ENCODE assay signal across 8 cellular contexts in the genomic region with DNA sequence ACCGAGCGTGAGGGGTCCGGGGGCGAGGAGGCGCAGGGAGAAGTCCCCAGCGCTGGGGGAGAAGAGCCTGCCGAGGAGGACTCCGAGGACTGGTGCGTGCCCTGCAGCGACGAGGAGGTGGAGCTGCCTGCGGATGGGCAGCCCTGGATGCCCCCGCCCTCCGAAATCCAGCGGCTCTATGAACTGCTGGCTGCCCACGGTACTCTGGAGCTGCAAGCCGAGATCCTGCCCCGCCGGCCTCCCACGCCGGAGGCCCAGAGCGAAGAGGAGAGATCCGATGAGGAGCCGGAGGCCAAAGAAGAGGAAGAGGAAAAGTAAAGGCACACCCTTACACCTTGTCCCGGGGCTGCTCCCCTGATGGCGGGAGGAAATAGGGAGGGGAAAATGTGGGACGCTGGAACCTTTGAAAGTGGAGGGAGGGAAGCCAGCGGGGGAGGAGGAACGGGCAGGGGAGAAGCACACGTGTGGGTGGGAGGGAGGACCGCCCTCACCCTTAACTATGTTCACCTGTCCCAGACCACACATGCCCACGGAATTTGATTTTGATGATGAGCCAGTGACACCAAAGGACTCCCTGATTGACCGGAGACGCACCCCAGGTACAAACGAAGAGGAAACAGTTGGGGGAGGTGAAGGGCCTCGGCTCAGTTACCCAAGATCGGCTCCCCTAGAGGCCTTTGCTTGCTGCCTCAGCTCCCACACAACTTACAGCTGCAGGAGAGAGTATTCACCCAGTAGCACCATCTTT. TPM values are rescaled to one million over a fixed set of nuclear protein-coding genes. Genes with fewer than 3 reads are reported as not detected.
DNase-seq lines count a peak whose midpoint lies in the region; ATAC-seq, FAIRE-seq and TF ChIP-seq lines count a peak whose summit lies in the region.

No MANE protein-coding gene starts in this region.

- H3F3A ChIP-seq in SK-N-SH (replicated peaks; ENCODE audit: insufficient read depth) (peaks cover 36% of the 10 kb centered on the region), smooth muscle cell (ENCODE audit: low read depth) (peaks cover 20% of the 10 kb centered on the region)

- WGBS in SK-N-SH (ENCODE audit: low lambda C conversion rate), result 1% methylated on average over 25 of the region's 37 CpGs
- under 1% methylated on average over 35 of the region's 37 CpGs for WGBS in GM12878 (ENCODE audit: insufficient coverage, insufficient replicate concordance, low lambda C conversion rate, missing lambda C conversion rate)
- 3% methylated on average over 36 of the region's 37 CpGs for WGBS in smooth muscle cell (ENCODE audit: low lambda C conversion rate)

- H3K79me2 ChIP-seq in SK-N-SH (ENCODE audit: insufficient read depth) (peaks cover 85% of the 10 kb centered on the region), GM12878 (ENCODE audit: control insufficient read depth, insufficient read depth, low read length) (peaks cover 35% of the 10 kb centered on the region), smooth muscle cell (ENCODE audit: low read depth) (peaks cover 51% of the 10 kb centered on the region)

- H3K9me3 ChIP-seq in SK-N-SH, result no peaks in the 10 kb centered on the region
- no peaks in the 10 kb centered on the region for H3K9me3 ChIP-seq in GM12878 (replicated peaks; ENCODE audit: control insufficient read depth, insufficient read depth, low read length)
- H3K9me3 ChIP-seq in smooth muscle cell (replicated peaks; ENCODE audit: low read depth), result no peaks in the 10 kb centered on the region

- H3K4me1 ChIP-seq in SK-N-SH (ENCODE audit: control insufficient read depth in 1 of 2, insufficient read depth in 2 of 2, low read depth in 1 of 2, low read length in 1 of 2), result peaks cover 26 to 59% of the 10 kb centered on the region in 2 experiments; a peak in 3 of 4 replicates
- peaks cover 17% of the 10 kb centered on the region for H3K4me1 ChIP-seq in GM12878 (ENCODE audit: control insufficient read depth, insufficient read depth, low read length)
- peaks cover 36% of the 10 kb centered on the region for H3K4me1 ChIP-seq in smooth muscle cell (ENCODE audit: low read depth)

- SMC1A ChIA-PET in GM12878 (lab: Charles Lee; ENCODE audit: uncharacterized antibody, unreplicated experiment), result interaction anchor here (0.6 to 7.8 kb wide), 9 partner anchors 9 to 155 kb away, joined by 3 to 48 read pairs (median 3); a partner anchor contains a TSS

- no peaks in the 10 kb centered on the region for H4K20me1 ChIP-seq in SK-N-SH (ENCODE audit: insufficient read depth)
- no peaks in the 10 kb centered on the region for H4K20me1 ChIP-seq in GM12878 (ENCODE audit: control insufficient read depth, insufficient read depth)
- H4K20me1 ChIP-seq in smooth muscle cell (ENCODE audit: low read depth), result no peaks in the 10 kb centered on the region

- H3K27me3 ChIP-seq in SK-N-SH (ENCODE audit: insufficient read depth) (no peaks in the 10 kb centered on the region), GM12878 (replicated peaks in 1 of 2; ENCODE audit: control insufficient read depth in 2 of 2, insufficient read depth in 2 of 2, low read length in 1 of 2) (no peaks in the 10 kb centered on the region), smooth muscle cell (ENCODE audit: low read depth) (no peaks in the 10 kb centered on the region)

- RAD21 ChIA-PET in GM12878 (lab: Charles Lee; ENCODE audit: unreplicated experiment), result interaction anchor here (0.6 to 7.9 kb wide), 10 partner anchors 10 to 613 kb away, joined by 3 to 51 read pairs (median 4); a partner anchor contains a TSS

- CTCF ChIA-PET in SK-N-SH (lab: Yijun Ruan, JAX), result interaction anchor here (0.5 to 14.0 kb wide), 13 partner anchors 9 to 236 kb away, joined by 3 to 129 read pairs (median 5); a partner anchor contains a TSS
- CTCF ChIA-PET in GM12878 (lab: Yijun Ruan, JAX), result interaction anchor here (0.7 to 8.3 kb wide), 11 partner anchors 9 to 180 kb away, joined by 3 to 99 read pairs (median 5); a partner anchor contains a TSS

- ATAC-seq in GM19438 (IDR thresholded peaks at IDR 0.05; ENCODE audit: low read depth, unreplicated experiment) (peak; percentile 23), GM12878 (peak; percentile 35), HG03520 (IDR thresholded peaks at IDR 0.05; ENCODE audit: unreplicated experiment) (no peak)

- no peaks in the 10 kb centered on the region for H3K9me2 ChIP-seq in SK-N-SH

- H2AFZ ChIP-seq in SK-N-SH (ENCODE audit: low read depth) (peak overlapping the region; percentile 89; the same call in 1 of the 2 replicates), GM12878 (ENCODE audit: control insufficient read depth, low read depth, low read length) (peak overlapping the region; percentile 97), smooth muscle cell (ENCODE audit: low read depth) (no peak overlapping the region)

- H3K27ac ChIP-seq in SK-N-SH (ENCODE audit: low read depth in 2 of 2, low read length in 1 of 2) (peak overlapping the region; percentile 64 to 94), GM12878 (ENCODE audit: control insufficient read depth, insufficient read depth) (peak overlapping the region; percentile 90), smooth muscle cell (ENCODE audit: low read depth) (peak overlapping the region; percentile 78)

- POLR2A ChIA-PET in SK-N-SH (lab: Yijun Ruan, JAX), result interaction anchor here (0.9 to 1.7 kb wide), 3 partner anchors 9 to 84 kb away, joined by 3 to 7 read pairs (median 4); a partner anchor contains a TSS
- POLR2A ChIA-PET in GM12878 (lab: Charles Lee), result interaction anchor here (0.6 to 5.5 kb wide), 9 partner anchors 9 to 236 kb away, joined by 3 to 40 read pairs (median 5); a partner anchor contains a TSS

- FAIRE-seq in GM12878 (lab: Jason Lieb, UNC), result peak; percentile 56

- TF ChIP-seq CTCF in SK-N-SH (IDR thresholded peaks at IDR 0.05) (peak; percentile 26), GM12878 (IDR thresholded peaks at IDR 0.05 in 2 of 3, conservative IDR thresholded peaks at IDR 0.05 in 1 of 3; ENCODE audit: control insufficient read depth in 2 of 3, extremely low read depth in 1 of 3, insufficient read depth in 1 of 3, low read depth in 3 of 3, low read length in 3 of 3) (peak in 2 of 3 experiments; percentile 30 to 37; a peak in 2 of 6 replicates), smooth muscle cell (IDR thresholded peaks at IDR 0.05; ENCODE audit: borderline replicate concordance, insufficient read depth, poor library complexity, severe bottlenecking) (no peak)

- H3K9ac ChIP-seq in SK-N-SH (peak overlapping the region; percentile 72), GM12878 (ENCODE audit: control insufficient read depth, insufficient read depth, low read length) (peak overlapping the region; percentile 90), smooth muscle cell (ENCODE audit: low read depth) (peak overlapping the region; percentile 56)

- BruUV-seq in GM12878 (replicated peaks; lab: Mats Ljungman, UMichigan), result no TSS peak

- in situ Hi-C loops in GM12878 (cut with MboI), result loop anchor here (5.0 kb wide), 1 partner anchor 215 kb away; no protein-coding TSS in a partner anchor

- TF ChIP-seq POLR2A in GM12878 (IDR thresholded peaks at IDR 0.05; ENCODE audit: low read depth, low read length), result no peak

- H3K4me2 ChIP-seq in SK-N-SH (peak overlapping the region; percentile 97), GM12878 (ENCODE audit: control insufficient read depth, insufficient read depth) (peak overlapping the region; percentile 89), smooth muscle cell (peak overlapping the region; percentile 90)

- H3K36me3 ChIP-seq in SK-N-SH (replicated peaks in 1 of 2; ENCODE audit: control insufficient read depth in 1 of 2, insufficient read depth in 2 of 2, low read length in 1 of 2), result peaks cover 6 to 11% of the 10 kb centered on the region in 2 experiments
- H3K36me3 ChIP-seq in GM12878 (ENCODE audit: control insufficient read depth in 2 of 2, insufficient read depth in 2 of 2, low read length in 1 of 2), result peaks cover 0 to 2% of the 10 kb centered on the region in 2 experiments; a peak in 1 of 4 replicates
- H3K36me3 ChIP-seq in smooth muscle cell (ENCODE audit: low read depth), result no peaks in the 10 kb centered on the region

- H3K4me3 ChIP-seq in SK-N-SH (ENCODE audit: low read depth in 2 of 2, low read length in 1 of 2) (peak overlapping the region; percentile 72 to 77), GM12878 (peak overlapping the region; percentile 99), smooth muscle cell (peak overlapping the region; percentile 74)

- intact Hi-C loops in GM12878 (cut with micrococcal nuclease; ENCODE audit: unreplicated experiment), result loop anchor here (1.0 to 5.0 kb wide), 3 partner anchors 9 to 205 kb away; a partner anchor contains a TSS

- TF ChIP-seq EP300 in SK-N-SH (IDR thresholded peaks at IDR 0.05; ENCODE audit: borderline replicate concordance in 1 of 2, low read depth in 1 of 2, low read length in 1 of 2), result no peak
- TF ChIP-seq EP300 in GM12878 (IDR thresholded peaks at IDR 0.05; ENCODE audit: borderline replicate concordance in 1 of 2, control insufficient read depth in 1 of 2, low read depth in 2 of 2, low read length in 2 of 2), result no peak

- TF ChIP-seq RAD21 in SK-N-SH (IDR thresholded peaks at IDR 0.05; ENCODE audit: low read length) (no peak), GM12878 (IDR thresholded peaks at IDR 0.05; ENCODE audit: insufficient read depth, low read depth, low read length) (no peak)

- DNase-seq in COLO668 (lab: John Stamatoyannopoulos, UW; ENCODE audit: unreplicated experiment), result peak; percentile 67
- peak; percentile 59 for DNase-seq in HuH-7 (ENCODE audit: low spot score)
- peak; percentile 63 for DNase-seq in SK-N-SH
- no peak for DNase-seq in GM12878 (ENCODE audit: low read depth, low spot score)
- peak; percentile 72 for DNase-seq in iPS-NIHi11 (ENCODE audit: low spot score)
- no peak for DNase-seq in smooth muscle cell (lab: John Stamatoyannopoulos, UW; ENCODE audit: unreplicated experiment)

RNA-seq across cellular contexts. Expression of a gene that starts 0.9 kb away (rescaled TPM):
- polyA plus RNA-seq in SK-N-SH (2012; rRNA removed), result 48.5 and 57.7 TPM in 2 replicates
- polyA plus RNA-seq in SK-N-SH (2012; cell fraction: cytosol; rRNA removed), result 21.6 and 26.9 TPM in 2 replicates
- polyA plus RNA-seq in SK-N-SH (2012; cell fraction: nucleus; rRNA removed), result 270 and 364 TPM in 2 replicates
- 18.3 and 23.4 TPM in 2 replicates for total RNA-seq in GM12878 (2013; cell fraction: nucleolus; rRNA removed)
- 31.5 and 33.4 TPM in 2 replicates for total RNA-seq in GM12878 (2014; rRNA removed)
- total RNA-seq in GM12878 (2014; rRNA removed; fragmentation: Illumina TruSeq; extraction: Trizol), result 15.0 and 19.6 TPM in 2 replicates
- 26.5 and 27.2 TPM in 2 replicates for total RNA-seq in GM12878 (2021)
- 8.9 TPM for polyA plus RNA-seq in GM12878 (2011; ENCODE audit: low read depth)
- 14.9 and 16.0 TPM in 2 replicates for polyA plus RNA-seq in GM12878 (2011; rRNA removed)
- polyA plus RNA-seq in GM12878 (2011; cell fraction: cytosol; rRNA removed), result 20.7 and 21.3 TPM in 2 replicates
- 10.5 and 13.7 TPM in 2 replicates for polyA plus RNA-seq in GM12878 (2011; cell fraction: nucleus; rRNA removed)
- 19.7 and 20.0 TPM in 2 replicates for polyA plus RNA-seq in GM12878 (2012)
- polyA plus RNA-seq in GM12878 (2014; fragmentation: Illumina TruSeq; extraction: Trizol), result 4.4 and 11.5 TPM in 2 replicates
- 1 to 10 TPM; 1.1 to 5.5 TPM for polyA plus RNA-seq in GM12878 (2014; fragmentation: Nextera tagmentation; extraction: Ambion mirVana)
- 29.6 and 34.5 TPM in 2 replicates for polyA plus RNA-seq in GM12878 (2014; rRNA removed)
- 10 to 100 TPM; 44.6 to 57.7 TPM for polyA plus RNA-seq in GM12878 (2016; fragmentation: Nextera tagmentation; extraction: Ambion mirVana)
- 2.5 and 5.9 TPM in 2 replicates for polyA minus RNA-seq in GM12878 (2011; rRNA and poly(A)+ RNA removed)
- polyA minus RNA-seq in GM12878 (2011; cell fraction: cytosol; rRNA and poly(A)+ RNA removed), result 5.0 and 8.2 TPM in 2 replicates
- 6.3 and 9.0 TPM in 2 replicates for polyA minus RNA-seq in GM12878 (2011; cell fraction: nucleus; rRNA and poly(A)+ RNA removed)
- 15.6 and 21.1 TPM in 2 replicates for total RNA-seq in smooth muscle cell
- polyA plus RNA-seq in smooth muscle cell, result 34.5 and 44.8 TPM in 2 replicates

RNA-seq across cellular contexts. Expression of a gene that starts 3.4 kb away (rescaled TPM):
- polyA plus RNA-seq in SK-N-SH (2012; rRNA removed) (198 and 222 TPM in 2 replicates), GM12878 (2011; rRNA removed) (26.8 and 74.2 TPM in 2 replicates), GM12878 (2014; fragmentation: Illumina TruSeq; extraction: Trizol) (18.5 and 37.3 TPM in 2 replicates), GM12878 (2014; fragmentation: Nextera tagmentation; extraction: Ambion mirVana) (1 to 10 TPM in 1 of 2 experiments, under 1 TPM in 1; 0.98 to 1.2 TPM), GM12878 (2014; rRNA removed) (46.7 and 56.9 TPM in 2 replicates), GM12878 (2016; fragmentation: Nextera tagmentation; extraction: Ambion mirVana) (10 to 100 TPM; 63.5 to 64.6 TPM), smooth muscle cell (110 and 123 TPM in 2 replicates)
- polyA plus RNA-seq in SK-N-SH (2012; cell fraction: cytosol; rRNA removed), result 70.0 and 100 TPM in 2 replicates
- polyA plus RNA-seq in SK-N-SH (2012; cell fraction: nucleus; rRNA removed), result 460 and 509 TPM in 2 replicates
- 84.4 and 84.6 TPM in 2 replicates for total RNA-seq in GM12878 (2013; cell fraction: nucleolus; rRNA removed)
- total RNA-seq in GM12878 (2014; rRNA removed) (60.2 and 67.9 TPM in 2 replicates), GM12878 (2014; rRNA removed; fragmentation: Illumina TruSeq; extraction: Trizol) (28.1 and 28.9 TPM in 2 replicates), GM12878 (2021) (62.5 and 62.7 TPM in 2 replicates), smooth muscle cell (47.5 and 57.4 TPM in 2 replicates)
- 32.9 TPM for polyA plus RNA-seq in GM12878 (2011; ENCODE audit: low read depth)
- 59.9 and 79.0 TPM in 2 replicates for polyA plus RNA-seq in GM12878 (2011; cell fraction: cytosol; rRNA removed)
- polyA plus RNA-seq in GM12878 (2011; cell fraction: nucleus; rRNA removed), result 152 and 155 TPM in 2 replicates
- 54.3 and 57.3 TPM in 2 replicates for polyA plus RNA-seq in GM12878 (2012)
- 183 and 191 TPM in 2 replicates for polyA minus RNA-seq in GM12878 (2011; rRNA and poly(A)+ RNA removed)
- polyA minus RNA-seq in GM12878 (2011; cell fraction: cytosol; rRNA and poly(A)+ RNA removed), result 59.3 and 71.4 TPM in 2 replicates
- polyA minus RNA-seq in GM12878 (2011; cell fraction: nucleus; rRNA and poly(A)+ RNA removed), result 47.4 and 71.8 TPM in 2 replicates

RNA-seq across cellular contexts. Expression of a gene that starts 4.9 kb away (rescaled TPM):
- polyA plus RNA-seq in SK-N-SH (2012; rRNA removed), result 28.1 and 29.3 TPM in 2 replicates
- 2.3 and 3.4 TPM in 2 replicates for polyA plus RNA-seq in SK-N-SH (2012; cell fraction: cytosol; rRNA removed)
- 256 and 346 TPM in 2 replicates for polyA plus RNA-seq in SK-N-SH (2012; cell fraction: nucleus; rRNA removed)
- total RNA-seq in GM12878 (2013; cell fraction: nucleolus; rRNA removed), result 3.0 and 3.8 TPM in 2 replicates
- total RNA-seq in GM12878 (2014; rRNA removed), result not detected in 2 replicates
- 0.09 TPM in 1 of 2 replicates, not detected in the other for total RNA-seq in GM12878 (2014; rRNA removed; fragmentation: Illumina TruSeq; extraction: Trizol)
- total RNA-seq in GM12878 (2021), result 0.35 and 0.49 TPM in 2 replicates
- 0.13 TPM for polyA plus RNA-seq in GM12878 (2011; ENCODE audit: low read depth)
- 0.10 and 0.12 TPM in 2 replicates for polyA plus RNA-seq in GM12878 (2011; rRNA removed)
- polyA plus RNA-seq in GM12878 (2011; cell fraction: cytosol; rRNA removed), result 0.12 and 0.13 TPM in 2 replicates
- 3.2 and 3.5 TPM in 2 replicates for polyA plus RNA-seq in GM12878 (2011; cell fraction: nucleus; rRNA removed)
- 0.63 and 0.68 TPM in 2 replicates for polyA plus RNA-seq in GM12878 (2012)
- polyA plus RNA-seq in GM12878 (2014; fragmentation: Illumina TruSeq; extraction: Trizol), result 0.16 TPM in 1 of 2 replicates, not detected in the other
- polyA plus RNA-seq in GM12878 (2014; fragmentation: Nextera tagmentation; extraction: Ambion mirVana), result not detected
- 0.12 and 0.22 TPM in 2 replicates for polyA plus RNA-seq in GM12878 (2014; rRNA removed)
- under 1 TPM; 0.08 to 0.11 TPM for polyA plus RNA-seq in GM12878 (2016; fragmentation: Nextera tagmentation; extraction: Ambion mirVana)
- 0.07 and 0.46 TPM in 2 replicates for polyA minus RNA-seq in GM12878 (2011; rRNA and poly(A)+ RNA removed)
- polyA minus RNA-seq in GM12878 (2011; cell fraction: cytosol; rRNA and poly(A)+ RNA removed), result not detected in 2 replicates
- 0.48 and 1.1 TPM in 2 replicates for polyA minus RNA-seq in GM12878 (2011; cell fraction: nucleus; rRNA and poly(A)+ RNA removed)
- total RNA-seq in smooth muscle cell, result 12.2 and 25.9 TPM in 2 replicates
- 12.2 and 20.1 TPM in 2 replicates for polyA plus RNA-seq in smooth muscle cell

RNA-seq across cellular contexts. Expression of a gene that starts 10.5 kb away (rescaled TPM):
- 117 and 163 TPM in 2 replicates for polyA plus RNA-seq in SK-N-SH (2012; rRNA removed)
- polyA plus RNA-seq in SK-N-SH (2012; cell fraction: cytosol; rRNA removed), result 77.9 and 147 TPM in 2 replicates
- 131 and 155 TPM in 2 replicates for polyA plus RNA-seq in SK-N-SH (2012; cell fraction: nucleus; rRNA removed)
- 33.0 and 41.7 TPM in 2 replicates for total RNA-seq in GM12878 (2013; cell fraction: nucleolus; rRNA removed)
- total RNA-seq in GM12878 (2014; rRNA removed), result 184 and 202 TPM in 2 replicates
- total RNA-seq in GM12878 (2014; rRNA removed; fragmentation: Illumina TruSeq; extraction: Trizol), result 142 and 158 TPM in 2 replicates
- 305 and 309 TPM in 2 replicates for total RNA-seq in GM12878 (2021)
- 63.0 TPM for polyA plus RNA-seq in GM12878 (2011; ENCODE audit: low read depth)
- 57.5 and 100 TPM in 2 replicates for polyA plus RNA-seq in GM12878 (2011; rRNA removed)
- 148 and 190 TPM in 2 replicates for polyA plus RNA-seq in GM12878 (2011; cell fraction: cytosol; rRNA removed)
- polyA plus RNA-seq in GM12878 (2011; cell fraction: nucleus; rRNA removed), result 285 and 333 TPM in 2 replicates
- 205 and 242 TPM in 2 replicates for polyA plus RNA-seq in GM12878 (2012)
- 105 and 184 TPM in 2 replicates for polyA plus RNA-seq in GM12878 (2014; fragmentation: Illumina TruSeq; extraction: Trizol)
- 10 to 100 TPM; 23.9 to 31.4 TPM for polyA plus RNA-seq in GM12878 (2014; fragmentation: Nextera tagmentation; extraction: Ambion mirVana)
- polyA plus RNA-seq in GM12878 (2014; rRNA removed), result 132 and 171 TPM in 2 replicates
- polyA plus RNA-seq in GM12878 (2016; fragmentation: Nextera tagmentation; extraction: Ambion mirVana), result 10 to 100 TPM; 45.1 to 48.9 TPM
- polyA minus RNA-seq in GM12878 (2011; rRNA and poly(A)+ RNA removed), result 250 and 328 TPM in 2 replicates
- 158 and 164 TPM in 2 replicates for polyA minus RNA-seq in GM12878 (2011; cell fraction: cytosol; rRNA and poly(A)+ RNA removed)
- polyA minus RNA-seq in GM12878 (2011; cell fraction: nucleus; rRNA and poly(A)+ RNA removed), result 42.4 and 67.7 TPM in 2 replicates
- 77.2 and 104 TPM in 2 replicates for total RNA-seq in smooth muscle cell
- 215 and 229 TPM in 2 replicates for polyA plus RNA-seq in smooth muscle cell

RNA-seq across cellular contexts. Expression of a gene that starts 26.3 kb away (rescaled TPM):
- 63.8 and 64.1 TPM in 2 replicates for polyA plus RNA-seq in SK-N-SH (2012; rRNA removed)
- polyA plus RNA-seq in SK-N-SH (2012; cell fraction: cytosol; rRNA removed), result 25.9 and 37.8 TPM in 2 replicates
- 200 and 291 TPM in 2 replicates for polyA plus RNA-seq in SK-N-SH (2012; cell fraction: nucleus; rRNA removed)
- 88.5 and 96.1 TPM in 2 replicates for total RNA-seq in GM12878 (2013; cell fraction: nucleolus; rRNA removed)
- 137 and 143 TPM in 2 replicates for total RNA-seq in GM12878 (2014; rRNA removed)
- total RNA-seq in GM12878 (2014; rRNA removed; fragmentation: Illumina TruSeq; extraction: Trizol), result 92.6 and 94.3 TPM in 2 replicates
- 127 TPM in 2 replicates for total RNA-seq in GM12878 (2021)
- polyA plus RNA-seq in GM12878 (2011; ENCODE audit: low read depth), result 35.8 TPM
- 122 and 158 TPM in 2 replicates for polyA plus RNA-seq in GM12878 (2011; rRNA removed)
- 173 and 186 TPM in 2 replicates for polyA plus RNA-seq in GM12878 (2011; cell fraction: cytosol; rRNA removed)
- polyA plus RNA-seq in GM12878 (2011; cell fraction: nucleus; rRNA removed), result 349 and 382 TPM in 2 replicates
- polyA plus RNA-seq in GM12878 (2012), result 59.1 and 59.2 TPM in 2 replicates
- 115 and 116 TPM in 2 replicates for polyA plus RNA-seq in GM12878 (2014; fragmentation: Illumina TruSeq; extraction: Trizol)
- polyA plus RNA-seq in GM12878 (2014; fragmentation: Nextera tagmentation; extraction: Ambion mirVana), result 10 to 100 TPM in 1 of 2 experiments, 1 to 10 TPM in 1; 7.6 to 16.9 TPM
- polyA plus RNA-seq in GM12878 (2014; rRNA removed), result 142 and 143 TPM in 2 replicates
- polyA plus RNA-seq in GM12878 (2016; fragmentation: Nextera tagmentation; extraction: Ambion mirVana), result 100 to 1,000 TPM; 156 TPM
- polyA minus RNA-seq in GM12878 (2011; rRNA and poly(A)+ RNA removed), result 174 and 238 TPM in 2 replicates
- polyA minus RNA-seq in GM12878 (2011; cell fraction: cytosol; rRNA and poly(A)+ RNA removed), result 71.2 and 87.7 TPM in 2 replicates
- 141 and 193 TPM in 2 replicates for polyA minus RNA-seq in GM12878 (2011; cell fraction: nucleus; rRNA and poly(A)+ RNA removed)
- total RNA-seq in smooth muscle cell, result 16.0 and 19.8 TPM in 2 replicates
- 33.5 and 35.7 TPM in 2 replicates for polyA plus RNA-seq in smooth muscle cell

Comparison
In these comparisons a context has a peak if more than half of its experiments do, and no peak if none do; other contexts are left out.
1. DNase-seq: peak in COLO668 (single experiment), HuH-7 (single experiment), SK-N-SH (single experiment) and iPS-NIHi11 (single experiment); none in GM12878 (single experiment) and smooth muscle cell (single experiment).
2. Peak in every context shown above with its lines, with median percentiles within 50 percentile points of each other: H3K27ac ChIP-seq, H3K4me2 ChIP-seq, H3K4me3 ChIP-seq and H3K9ac ChIP-seq.